1 cellular context compared by ENCODE assay signal in genomic region chr1:156146006-156146748, GRCh38.
TF ChIP-seq lines count a peak whose summit lies in the region.

No MANE protein-coding gene starts in this region.

TF ChIP-seq in K562, 482 proteins besides CTCF, POLR2A, EP300 and RAD21 (continued from another document and continues in another):
- TF ChIP-seq PCBP2 (IDR thresholded peaks at IDR 0.05; ENCODE audit: low read depth, low read length, poor library complexity, severe bottlenecking), result no peak
- TF ChIP-seq KDM1A (IDR thresholded peaks at IDR 0.05), result no peak
- TF ChIP-seq NRF1 (conservative IDR thresholded peaks at IDR 0.05 in 1 of 2, IDR thresholded peaks at IDR 0.05 in 1 of 2), result peak in 1 of 2 experiments; percentile 53; a peak in 1 of 4 replicates
- TF ChIP-seq ZBTB1 (CRISPR knock-in tag; IDR thresholded peaks at IDR 0.05; ENCODE audit: borderline replicate concordance, low read depth), result no peak
- TF ChIP-seq CBX2 (IDR thresholded peaks at IDR 0.05; ENCODE audit: insufficient read depth, low read length, poor library complexity, severe bottlenecking), result no peak
- TF ChIP-seq ZNF644 (tag; IDR thresholded peaks at IDR 0.05; ENCODE audit: low read depth), result no peak
- no peak for TF ChIP-seq HMGN3 (IDR thresholded peaks at IDR 0.05; ENCODE audit: borderline replicate concordance, extremely low read depth, insufficient read length, low read depth, low read length)
- no peak for TF ChIP-seq BDP1 (IDR thresholded peaks at IDR 0.05; ENCODE audit: insufficient read depth, insufficient read length)
- 0 out of 2 replicates have a peak, but pooled peaks have one; percentile 22 for TF ChIP-seq ELF1 (tag; IDR thresholded peaks at IDR 0.05)
- 0 out of 2 replicates have a peak, but pooled peaks have one; percentile 26 for TF ChIP-seq ATF7 (IDR thresholded peaks at IDR 0.05)
- no peak for TF ChIP-seq ATF1 (CRISPR knock-in tag; IDR thresholded peaks at IDR 0.05)
- 0 out of 2 replicates have a peak, but pooled peaks have one; percentile 14 for TF ChIP-seq ATF1 (tag; IDR thresholded peaks at IDR 0.05)
- no peak for TF ChIP-seq LEF1 (IDR thresholded peaks at IDR 0.05)
- TF ChIP-seq FOXJ3 (CRISPR knock-in tag; IDR thresholded peaks at IDR 0.05), result no peak
- TF ChIP-seq HDAC6 (IDR thresholded peaks at IDR 0.05; ENCODE audit: low read depth, low read length), result no peak
- no peak for TF ChIP-seq ZNF707 (CRISPR knock-in tag; conservative IDR thresholded peaks at IDR 0.05)
- TF ChIP-seq POLR3G (IDR thresholded peaks at IDR 0.05; ENCODE audit: extremely low read depth, insufficient read length, insufficient replicate concordance), result no peak
- TF ChIP-seq DACH1 (IDR thresholded peaks at IDR 0.05; ENCODE audit: partially characterized antibody), result no peak
- no peak for TF ChIP-seq NR0B1 (IDR thresholded peaks at IDR 0.05; ENCODE audit: partially characterized antibody)
- no peak for TF ChIP-seq ARID4B (CRISPR knock-in tag; IDR thresholded peaks at IDR 0.05)
- TF ChIP-seq ZBTB7A (IDR thresholded peaks at IDR 0.05; ENCODE audit: borderline replicate concordance, control insufficient read depth, low read depth, low read length), result peak; percentile 32; the same call in 1 of the 2 replicates
- TF ChIP-seq RBM39 (optimal IDR thresholded peaks at IDR 0.05; ENCODE audit: low read depth, low read length), result no peak
- no peak for TF ChIP-seq RBM25 (IDR thresholded peaks at IDR 0.05; ENCODE audit: low read depth, low read length, severe bottlenecking)
- no peak for TF ChIP-seq PHF20 (IDR thresholded peaks at IDR 0.05; ENCODE audit: partially characterized antibody)
- TF ChIP-seq ZNF184 (CRISPR knock-in tag; IDR thresholded peaks at IDR 0.05), result no peak
- no peak for TF ChIP-seq ZNF311 (CRISPR knock-in tag; IDR thresholded peaks at IDR 0.05)
- TF ChIP-seq ZNF324 (CRISPR knock-in tag; IDR thresholded peaks at IDR 0.05), result no peak
- TF ChIP-seq ZNF23 (CRISPR knock-in tag; IDR thresholded peaks at IDR 0.05), result no peak
- TF ChIP-seq SNRNP70 (optimal IDR thresholded peaks at IDR 0.05; ENCODE audit: low read depth, low read length), result no peak
- TF ChIP-seq CAMTA2 (CRISPR knock-in tag; conservative IDR thresholded peaks at IDR 0.05), result no peak
- TF ChIP-seq ATF4 (CRISPR knock-in tag; IDR thresholded peaks at IDR 0.05), result no peak
- TF ChIP-seq ZNF354B (CRISPR knock-in tag; IDR thresholded peaks at IDR 0.05), result no peak
- TF ChIP-seq ZNF764 (CRISPR knock-in tag; IDR thresholded peaks at IDR 0.05; ENCODE audit: low read depth), result no peak
- TF ChIP-seq IRF9 (tag; IDR thresholded peaks at IDR 0.05), result no peak
- TF ChIP-seq HDAC1 (IDR thresholded peaks at IDR 0.05), result no peak
- no peak for TF ChIP-seq MCM3 (IDR thresholded peaks at IDR 0.05)
- no peak for TF ChIP-seq USF1 (CRISPR knock-in tag; IDR thresholded peaks at IDR 0.05)
- TF ChIP-seq ZFPM2 (CRISPR knock-in tag; IDR thresholded peaks at IDR 0.05), result no peak
- peak; percentile 46; the same call in 1 of the 2 replicates for TF ChIP-seq TEAD4 (IDR thresholded peaks at IDR 0.05; ENCODE audit: low read length)
- no peak for TF ChIP-seq TEAD4 (CRISPR knock-in tag; IDR thresholded peaks at IDR 0.05; ENCODE audit: borderline replicate concordance)
- TF ChIP-seq SMAD2 (IDR thresholded peaks at IDR 0.05; ENCODE audit: low read depth, low read length), result no peak
- TF ChIP-seq ZKSCAN1 (IDR thresholded peaks at IDR 0.05; ENCODE audit: low read depth, low read length), result no peak
- no peak for TF ChIP-seq SRSF1 (IDR thresholded peaks at IDR 0.05; ENCODE audit: low read depth, low read length)
- no peak for TF ChIP-seq EZH2 (IDR thresholded peaks at IDR 0.05; ENCODE audit: borderline replicate concordance, low read depth, low read length)
- no peak for TF ChIP-seq HMG20A (CRISPR knock-in tag; conservative IDR thresholded peaks at IDR 0.05)
- no peak for TF ChIP-seq ZNF639 (CRISPR knock-in tag; conservative IDR thresholded peaks at IDR 0.05 in 1 of 2, IDR thresholded peaks at IDR 0.05 in 1 of 2)
- TF ChIP-seq NFE2 (IDR thresholded peaks at IDR 0.05; ENCODE audit: low read depth), result no peak
- TF ChIP-seq PHF21A (IDR thresholded peaks at IDR 0.05; ENCODE audit: borderline replicate concordance, low read depth), result no peak
- no peak for TF ChIP-seq ZNF224 (CRISPR knock-in tag; IDR thresholded peaks at IDR 0.05)
- TF ChIP-seq SLC30A9 (CRISPR knock-in tag; IDR thresholded peaks at IDR 0.05), result no peak
- TF ChIP-seq XRCC5 (IDR thresholded peaks at IDR 0.05; ENCODE audit: low read depth, low read length), result no peak
- TF ChIP-seq EP400 (IDR thresholded peaks at IDR 0.05), result no peak; the same call in 1 of the 2 replicates
- TF ChIP-seq THRA (IDR thresholded peaks at IDR 0.05), result no peak
- no peak for TF ChIP-seq TCF7 (IDR thresholded peaks at IDR 0.05; ENCODE audit: borderline replicate concordance)
- no peak for TF ChIP-seq SMARCA5 (IDR thresholded peaks at IDR 0.05)
- TF ChIP-seq AFF4 (CRISPR knock-in tag; IDR thresholded peaks at IDR 0.05), result no peak
- TF ChIP-seq TCF3 (CRISPR knock-in tag; IDR thresholded peaks at IDR 0.05), result no peak
- no peak for TF ChIP-seq TCFL5 (CRISPR knock-in tag; conservative IDR thresholded peaks at IDR 0.05)
- TF ChIP-seq ZNF785 (CRISPR knock-in tag; IDR thresholded peaks at IDR 0.05), result no peak
- no peak for TF ChIP-seq ZBTB2 (IDR thresholded peaks at IDR 0.05)
- TF ChIP-seq CBFA2T2 (conservative IDR thresholded peaks at IDR 0.05), result no peak
